ENCODE assay signal across 10 cellular contexts in the genomic region with DNA sequence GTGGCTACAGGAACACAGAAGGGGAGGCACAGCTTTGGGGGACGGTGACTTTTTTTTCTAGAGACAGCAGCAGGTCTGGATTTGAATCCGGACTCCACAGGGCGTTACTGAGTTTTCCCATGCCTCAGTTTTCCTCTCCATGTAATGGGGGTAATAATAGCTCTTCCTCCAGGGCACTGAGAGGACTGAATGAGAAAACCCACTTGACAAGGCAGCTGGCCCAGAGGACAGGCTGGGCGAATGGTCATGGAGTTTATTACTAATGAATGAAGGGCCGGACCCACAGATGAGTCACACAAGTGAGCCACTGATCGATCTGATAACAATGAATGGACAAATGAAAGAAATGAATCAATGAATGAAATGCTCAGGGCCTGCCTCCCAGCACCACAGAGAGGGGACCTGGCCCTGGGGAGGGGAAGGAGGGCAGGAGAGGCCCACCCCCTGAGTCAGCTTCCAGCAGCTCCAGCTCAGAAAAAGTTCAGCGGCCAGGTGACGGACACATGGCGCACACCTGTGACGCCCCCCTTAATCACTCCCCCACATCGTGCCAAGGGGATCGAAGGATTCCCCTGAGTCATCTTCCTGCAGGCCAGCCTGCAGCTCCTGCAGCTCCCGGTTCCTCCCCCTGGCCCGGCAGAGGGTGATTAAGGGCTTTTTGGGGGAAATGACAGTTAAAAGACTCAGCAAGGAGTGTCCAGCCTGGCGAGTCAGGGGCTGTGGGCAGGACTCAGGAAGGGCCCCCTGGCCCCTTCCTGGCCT. TPM values are rescaled to one million over a fixed set of nuclear protein-coding genes. Genes with fewer than 3 reads are reported as not detected.
DNase-seq lines count a peak whose midpoint lies in the region; FAIRE-seq and TF ChIP-seq lines count a peak whose summit lies in the region.
"Had no signal": no experiment of that assay in that cellular context is flagged by ENCODE, and none has a peak within 500 bp of the region (broad histone marks: within the 10 kb centered on the region; RNA-seq: fewer than 3 reads in every experiment).

No MANE protein-coding gene starts in this region.

- H3K36me3 ChIP-seq in skeletal muscle satellite cell (ENCODE audit: insufficient read depth, low read length) = no peaks in the 10 kb centered on the region
- H3K36me3 ChIP-seq: thoracic aorta had no signal

- H3K27me3 ChIP-seq in skeletal muscle satellite cell (ENCODE audit: control insufficient read depth, insufficient read depth, low read length) = no peaks in the 10 kb centered on the region

- intact Hi-C loops in activated CD4-positive, alpha-beta T cell treated with anti-CD3 and anti-CD28 coated beads, Interleukin-2, amount 10 ng/mL, durations not matched to agents 24 days and 14 days (cut with micrococcal nuclease) = no loop called here

- peak overlapping the region; percentile 72 for H3K4me2 ChIP-seq in skeletal muscle satellite cell (ENCODE audit: low read length)

- no peaks in the 10 kb centered on the region for H3K9me3 ChIP-seq in skeletal muscle satellite cell (replicated peaks; ENCODE audit: low read length)
- H3K9me3 ChIP-seq: thoracic aorta had no signal

- no peaks in the 10 kb centered on the region for H3K9me3 Mint-ChIP-seq in activated CD4-positive, alpha-beta T cell treated with anti-CD3 and anti-CD28 coated beads, Interleukin-2, amount 10 ng/mL, durations not matched to agents 24 days and 14 days
- H3K9me3 Mint-ChIP-seq: CD4-positive, CD25-positive, alpha-beta regulatory T cell had no signal

- FAIRE-seq in D721Med (lab: Jason Lieb, UNC) = no peak

- H3K4me3 ChIP-seq in skeletal muscle satellite cell (ENCODE audit: low read length) = peak overlapping the region; percentile 50
- H3K4me3 ChIP-seq: thoracic aorta had no signal

- peak overlapping the region; percentile 28 for H3K27ac Mint-ChIP-seq in activated CD4-positive, alpha-beta T cell treated with anti-CD3 and anti-CD28 coated beads, Interleukin-2, amount 10 ng/mL, durations not matched to agents 24 days and 14 days

- H3K4me1 Mint-ChIP-seq in activated CD4-positive, alpha-beta T cell treated with anti-CD3 and anti-CD28 coated beads, Interleukin-2, amount 10 ng/mL, durations not matched to agents 24 days and 14 days = peaks cover 56% of the 10 kb centered on the region

- no peak for DNase-seq in activated CD4-positive, alpha-beta T cell treated with anti-CD3 and anti-CD28 coated beads, Interleukin-2, amount 10 ng/mL, durations not matched to agents 24 days and 14 days
- no peak for DNase-seq in activated CD4-positive, alpha-beta T cell treated with anti-CD3 and anti-CD28 coated beads, Interleukin-2, amount 50 U/mL, for 48 hours
- DNase-seq in NOMO-1 treated with dmso at 0.1 percent for 144 hours (lab: John Stamatoyannopoulos, UW; ENCODE audit: unreplicated experiment) (peak; percentile 30), epithelial cell of prostate (ENCODE audit: low read depth, low spot score) (peak; percentile 64), D721Med (ENCODE audit: insufficient read length, low spot score) (no peak), globus pallidus (ENCODE audit: low spot score) (no peak)
- DNase-seq in activated CD8-positive, alpha-beta memory T cell treated with anti-CD3 and anti-CD28 coated beads, Interleukin-2, amount 50 U/mL, for 4 hours = no peak
- DNase-seq: CD4-positive, CD25-positive, alpha-beta regulatory T cell had no signal

- no peaks in the 10 kb centered on the region for H3K27me3 Mint-ChIP-seq in activated CD4-positive, alpha-beta T cell treated with anti-CD3 and anti-CD28 coated beads, Interleukin-2, amount 10 ng/mL, durations not matched to agents 24 days and 14 days
- H3K27me3 Mint-ChIP-seq: CD4-positive, CD25-positive, alpha-beta regulatory T cell had no signal

- peak overlapping the region; percentile 65 for H3K9ac ChIP-seq in skeletal muscle satellite cell (ENCODE audit: low read depth, low read length)

- peaks cover 3% of the 10 kb centered on the region for H3K36me3 Mint-ChIP-seq in activated CD4-positive, alpha-beta T cell treated with anti-CD3 and anti-CD28 coated beads, Interleukin-2, amount 10 ng/mL, durations not matched to agents 24 days and 14 days (ENCODE audit: low read depth)
- H3K36me3 Mint-ChIP-seq: CD4-positive, CD25-positive, alpha-beta regulatory T cell had no signal

- no peak for TF ChIP-seq CTCF in D721Med (IDR thresholded peaks at IDR 0.05; ENCODE audit: insufficient read depth, missing control alignments)

- H3K4me3 Mint-ChIP-seq in activated CD4-positive, alpha-beta T cell treated with anti-CD3 and anti-CD28 coated beads, Interleukin-2, amount 10 ng/mL, durations not matched to agents 24 days and 14 days = no peak overlapping the region
- H3K4me3 Mint-ChIP-seq: CD4-positive, CD25-positive, alpha-beta regulatory T cell had no signal

- peak overlapping the region; percentile 94 for H3K27ac ChIP-seq in epithelial cell of prostate
- H3K27ac ChIP-seq: thoracic aorta had no signal

- peaks cover 34% of the 10 kb centered on the region for H3K4me1 ChIP-seq in skeletal muscle satellite cell (ENCODE audit: control insufficient read depth, insufficient read depth, low read length)

RNA-seq across cellular contexts. Expression of a gene that starts 54.3 kb away (rescaled TPM):
- total RNA-seq in activated CD4-positive, alpha-beta T cell treated with anti-CD3 and anti-CD28 coated beads, Interleukin-2, amount 10 ng/mL, durations not matched to agents 24 days and 14 days = 152 and 153 TPM in 2 replicates
- 0.25 and 1.1 TPM in 2 replicates for total RNA-seq in skeletal muscle satellite cell (2012; rRNA removed)

Comparison
In these comparisons a context has a peak if more than half of its experiments do, and no peak if none do; other contexts are left out.
1. DNase-seq: peak in NOMO-1 treated with dmso at 0.1 percent for 144 hours (single experiment) and epithelial cell of prostate (single experiment); none in activated CD4-positive, alpha-beta T cell treated with anti-CD3 and anti-CD28 coated beads, Interleukin-2, amount 10 ng/mL, durations not matched to agents 24 days and 14 days (single experiment), activated CD4-positive, alpha-beta T cell treated with anti-CD3 and anti-CD28 coated beads, Interleukin-2, amount 50 U/mL, for 48 hours (0 of 2), activated CD8-positive, alpha-beta memory T cell treated with anti-CD3 and anti-CD28 coated beads, Interleukin-2, amount 50 U/mL, for 4 hours (single experiment), D721Med (single experiment) and globus pallidus (single experiment).